Comparison of ENCODE assay signal across 8 cellular contexts in the genomic region with DNA sequence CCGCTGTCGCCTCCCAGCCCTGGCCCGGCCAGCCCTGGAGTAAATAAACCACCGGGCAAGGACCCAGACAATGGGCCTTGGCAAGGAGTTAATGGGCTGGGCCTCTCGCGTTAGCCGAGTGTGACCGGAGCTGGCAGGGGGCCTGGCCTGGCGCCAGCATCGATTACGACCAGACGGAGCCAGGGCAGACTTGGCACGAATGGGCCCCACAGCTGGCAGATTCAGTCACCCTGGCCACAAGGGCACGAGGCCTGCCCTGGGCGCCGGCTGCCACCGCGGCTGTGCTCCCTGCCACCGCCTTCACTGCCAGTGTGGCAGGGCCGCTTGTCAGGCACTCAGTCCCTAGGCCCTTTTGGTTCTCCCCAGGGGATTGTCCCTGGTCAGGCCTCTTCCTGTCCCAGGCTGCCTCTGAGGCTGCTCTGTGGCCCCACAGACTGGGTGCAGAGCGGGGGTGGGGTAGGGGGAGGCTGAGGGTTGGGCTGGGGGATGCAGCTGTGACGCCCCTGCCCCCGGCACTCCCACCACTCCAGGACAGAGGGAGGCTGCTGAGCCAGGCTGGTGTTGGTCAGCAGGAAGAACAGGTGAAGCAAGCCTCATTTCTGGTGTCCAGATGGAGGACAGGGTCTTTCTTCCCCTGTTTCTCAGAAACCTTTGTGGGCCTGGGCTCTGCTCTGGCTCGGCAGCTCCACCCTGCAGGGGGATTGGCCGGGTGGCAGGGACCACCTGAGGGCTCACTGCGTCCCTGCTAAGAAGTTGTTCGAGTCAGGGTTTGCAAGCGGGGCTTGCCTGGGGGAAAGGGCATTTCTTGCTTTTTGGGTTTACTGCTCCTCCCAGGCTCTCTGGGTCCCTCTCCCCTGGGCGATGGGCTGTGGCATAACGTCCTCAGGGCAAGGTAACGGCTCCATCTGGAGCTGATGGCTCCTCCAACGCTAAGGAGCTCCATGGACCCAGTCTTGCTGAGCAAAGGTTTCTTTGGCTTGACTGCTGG. TPM values are rescaled to one million over a fixed set of nuclear protein-coding genes. Genes with fewer than 3 reads are reported as not detected.
A peak's percentile ranks its signal among the peaks of the same experiment; 100 is the strongest.
DNase-seq lines count a peak whose midpoint lies in the region; ATAC-seq and TF ChIP-seq lines count a peak whose summit lies in the region.

No MANE protein-coding gene starts in this region.

- H3K4me1 ChIP-seq in BE2C: peaks cover 35% of the 10 kb centered on the region
- H3K4me1 ChIP-seq in Peyer's patch: peaks cover 0 to 25% (median 21%) of the 10 kb centered on the region in 4 donors
- H3K4me1 ChIP-seq in fibroblast of lung (ENCODE audit: control insufficient read depth, extremely low read depth, insufficient read depth, low read length): peaks cover 6% of the 10 kb centered on the region
- H3K4me1 ChIP-seq in neural progenitor cell: peaks cover 29% of the 10 kb centered on the region
- H3K4me1 ChIP-seq in MM.1S (ENCODE audit: low read length): peaks cover 15% of the 10 kb centered on the region

- H3K27ac Mint-ChIP-seq in IgD-negative memory B cell (peak overlapping the region in 2 of 3 donors; percentile 88 to 92), neural progenitor cell (peak overlapping the region; percentile 83)

- H3K9me3 Mint-ChIP-seq in IgD-negative memory B cell (no peaks in the 10 kb centered on the region), neural progenitor cell (peaks cover 3% of the 10 kb centered on the region)

- H3K27ac ChIP-seq in Peyer's patch: peak overlapping the region; percentile 65 to 84 (median 72)
- no peak overlapping the region for H3K27ac ChIP-seq in fibroblast of lung (ENCODE audit: insufficient read depth, low read length)
- H3K27ac ChIP-seq in neural progenitor cell: no peak overlapping the region
- no peak overlapping the region for H3K27ac ChIP-seq in MM.1S (ENCODE audit: low read length)

- peaks cover 14 to 19% (median 17%) of the 10 kb centered on the region in 3 donors for H3K4me1 Mint-ChIP-seq in IgD-negative memory B cell
- peaks cover 33% of the 10 kb centered on the region for H3K4me1 Mint-ChIP-seq in neural progenitor cell

- H3K4me3 ChIP-seq in BE2C (ENCODE audit: low read depth, low read length) (peak overlapping the region; percentile 23; the same call in 1 of the 2 replicates), Peyer's patch (no peak overlapping the region), fibroblast of lung (replicated peaks in 1 of 4; ENCODE audit: control extremely low read depth in 1 of 4, insufficient read depth in 1 of 4, low read depth in 3 of 4, low read length in 4 of 4) (no peak overlapping the region), neural progenitor cell (no peak overlapping the region), MM.1S (ENCODE audit: low read length) (no peak overlapping the region)

- no peak for TF ChIP-seq CTCF in BE2C (IDR thresholded peaks at IDR 0.05; ENCODE audit: low read depth, low read length)
- peak in 2 of 6 experiments; percentile 6 to 15 for TF ChIP-seq CTCF in Peyer's patch (IDR thresholded peaks at IDR 0.05)
- no peak for TF ChIP-seq CTCF in fibroblast of lung (conservative IDR thresholded peaks at IDR 0.05 in 1 of 2, IDR thresholded peaks at IDR 0.05 in 1 of 2; ENCODE audit: low read depth in 1 of 2, low read length in 2 of 2)
- TF ChIP-seq CTCF in neural progenitor cell (IDR thresholded peaks at IDR 0.05): no peak
- no peak for TF ChIP-seq CTCF in MM.1S (IDR thresholded peaks at IDR 0.05; ENCODE audit: low read length)

- H3K36me3 ChIP-seq in BE2C: no peaks in the 10 kb centered on the region
- no peaks in the 10 kb centered on the region for H3K36me3 ChIP-seq in Peyer's patch
- H3K36me3 ChIP-seq in fibroblast of lung (ENCODE audit: control insufficient read depth, insufficient read depth, low read length): no peaks in the 10 kb centered on the region
- H3K36me3 ChIP-seq in neural progenitor cell: no peaks in the 10 kb centered on the region
- H3K36me3 ChIP-seq in MM.1S (replicated peaks; ENCODE audit: insufficient read depth, low read length): no peaks in the 10 kb centered on the region

- H4K20me1 ChIP-seq in fibroblast of lung (ENCODE audit: control insufficient read depth, extremely low read depth, insufficient read depth, low read length): no peaks in the 10 kb centered on the region
- peaks cover 8% of the 10 kb centered on the region for H4K20me1 ChIP-seq in neural progenitor cell (ENCODE audit: low read depth)
- H4K20me1 ChIP-seq in MM.1S (ENCODE audit: insufficient read depth, low read length): no peaks in the 10 kb centered on the region

- peak overlapping the region; percentile 46 for H2AFZ ChIP-seq in fibroblast of lung (ENCODE audit: low read length)
- no peak overlapping the region for H2AFZ ChIP-seq in neural progenitor cell (replicated peaks)
- H2AFZ ChIP-seq in MM.1S (ENCODE audit: low read length): no peak overlapping the region

- TF ChIP-seq POLR2A in Peyer's patch (IDR thresholded peaks at IDR 0.05): peak in 1 of 2 donors; percentile 20

- H3K9ac ChIP-seq in fibroblast of lung (ENCODE audit: insufficient read depth, low read length) (peak overlapping the region; percentile 42), neural progenitor cell (no peak overlapping the region), MM.1S (ENCODE audit: low read length) (no peak overlapping the region)

- H3K79me2 ChIP-seq in fibroblast of lung (ENCODE audit: control insufficient read depth, insufficient read depth, low read length) (no peaks in the 10 kb centered on the region), neural progenitor cell (ENCODE audit: low read depth) (no peaks in the 10 kb centered on the region), MM.1S (ENCODE audit: low read length) (no peaks in the 10 kb centered on the region)

- H3K4me2 ChIP-seq in fibroblast of lung (ENCODE audit: extremely low read depth, insufficient read depth, low read length) (no peak overlapping the region), neural progenitor cell (peak overlapping the region; percentile 66), MM.1S (ENCODE audit: low read depth, low read length) (no peak overlapping the region)

- H3K9me3 ChIP-seq in BE2C (no peaks in the 10 kb centered on the region), Peyer's patch (no peaks in the 10 kb centered on the region), fibroblast of lung (ENCODE audit: control insufficient read depth, insufficient read depth, low read depth, low read length) (no peaks in the 10 kb centered on the region), neural progenitor cell (ENCODE audit: low read depth) (no peaks in the 10 kb centered on the region), MM.1S (replicated peaks; ENCODE audit: insufficient read depth, low read length) (no peaks in the 10 kb centered on the region)

- peaks cover 21% of the 10 kb centered on the region for H3F3A ChIP-seq in neural progenitor cell (ENCODE audit: low read depth)
- H3F3A ChIP-seq in MM.1S (ENCODE audit: insufficient read depth, low read length): peaks cover 8% of the 10 kb centered on the region

- H3K27me3 ChIP-seq in BE2C: no peaks in the 10 kb centered on the region
- no peaks in the 10 kb centered on the region for H3K27me3 ChIP-seq in Peyer's patch
- H3K27me3 ChIP-seq in fibroblast of lung (ENCODE audit: control insufficient read depth, insufficient read depth, low read length): no peaks in the 10 kb centered on the region
- no peaks in the 10 kb centered on the region for H3K27me3 ChIP-seq in neural progenitor cell
- H3K27me3 ChIP-seq in MM.1S (replicated peaks; ENCODE audit: insufficient read depth, low read length): no peaks in the 10 kb centered on the region

- DNase-seq in BE2C (peak; percentile 93), Peyer's patch (peak; percentile 77 to 95 (median 94)), fibroblast of lung (ENCODE audit: low read depth in 2 of 2) (peak; percentile 56 to 69), neural progenitor cell (ENCODE audit: low spot score) (peak; percentile 87), T-helper 9 cell (no peak), MM.1S (no peak)

- ATAC-seq in GM19438 (IDR thresholded peaks at IDR 0.05; ENCODE audit: low read depth, unreplicated experiment): peak; percentile 68

- H3K4me3 Mint-ChIP-seq in IgD-negative memory B cell: peak overlapping the region in 3 of 4 donors; percentile 20 to 74 (median 71)
- peak overlapping the region; percentile 33 for H3K4me3 Mint-ChIP-seq in neural progenitor cell

- H3K27me3 Mint-ChIP-seq in IgD-negative memory B cell: no peaks in the 10 kb centered on the region
- H3K27me3 Mint-ChIP-seq in neural progenitor cell (ENCODE audit: insufficient read depth, low read depth): peaks cover 7% of the 10 kb centered on the region

- peaks cover 1% of the 10 kb centered on the region for H3K36me3 Mint-ChIP-seq in IgD-negative memory B cell
- H3K36me3 Mint-ChIP-seq in neural progenitor cell: no peaks in the 10 kb centered on the region

- H3K9me2 ChIP-seq in MM.1S (replicated peaks; ENCODE audit: insufficient read depth, low read length): no peaks in the 10 kb centered on the region

RNA-seq across cellular contexts. Expression of gene SRP14, which starts 30.5 kb away (rescaled TPM):
- 615 TPM for polyA plus RNA-seq in BE2C (2012; ENCODE audit: insufficient read depth, insufficient read length, low read depth)
- polyA plus RNA-seq in IgD-negative memory B cell (753 TPM), fibroblast of lung (434 and 465 TPM in 2 replicates)
- total RNA-seq in Peyer's patch (100 to 1,000 TPM; 105 to 163 (median 146) TPM), fibroblast of lung (162 and 174 TPM in 2 replicates), neural progenitor cell (ENCODE audit: low replicate concordance) (250 and 461 TPM in 2 replicates)
- polyA plus RNA-seq in fibroblast of lung (2012): 342 and 345 TPM in 2 replicates
- polyA minus RNA-seq in fibroblast of lung (ENCODE audit: low replicate concordance): 9.0 and 17.0 TPM in 2 replicates

RNA-seq across cellular contexts. Expression of gene BMF, which starts 39.2 kb away (rescaled TPM):
- 17.1 TPM for polyA plus RNA-seq in BE2C (2012; ENCODE audit: insufficient read depth, insufficient read length, low read depth)
- polyA plus RNA-seq in IgD-negative memory B cell (5.8 TPM), fibroblast of lung (2.2 TPM in 2 replicates)
- total RNA-seq in Peyer's patch (10 to 100 TPM; 13.5 to 98.2 (median 26.1) TPM), fibroblast of lung (8.6 and 9.5 TPM in 2 replicates), neural progenitor cell (ENCODE audit: low replicate concordance) (8.0 and 12.1 TPM in 2 replicates)
- polyA plus RNA-seq in fibroblast of lung (2012): 1.4 and 2.1 TPM in 2 replicates
- 6.4 and 13.5 TPM in 2 replicates for polyA minus RNA-seq in fibroblast of lung (ENCODE audit: low replicate concordance)

Comparison
In these comparisons a context has a peak if more than half of its experiments do, and no peak if none do; other contexts are left out.
1. DNase-seq: peak in BE2C (single experiment), Peyer's patch (3 of 3), fibroblast of lung (2 of 2) and neural progenitor cell (single experiment); none in T-helper 9 cell (single experiment) and MM.1S (single experiment).
2. H3K27ac ChIP-seq: peak in Peyer's patch (4 of 4); none in fibroblast of lung (single experiment), neural progenitor cell (single experiment) and MM.1S (single experiment).